ENCODE assay signal across 6 cellular contexts in the genomic region with DNA sequence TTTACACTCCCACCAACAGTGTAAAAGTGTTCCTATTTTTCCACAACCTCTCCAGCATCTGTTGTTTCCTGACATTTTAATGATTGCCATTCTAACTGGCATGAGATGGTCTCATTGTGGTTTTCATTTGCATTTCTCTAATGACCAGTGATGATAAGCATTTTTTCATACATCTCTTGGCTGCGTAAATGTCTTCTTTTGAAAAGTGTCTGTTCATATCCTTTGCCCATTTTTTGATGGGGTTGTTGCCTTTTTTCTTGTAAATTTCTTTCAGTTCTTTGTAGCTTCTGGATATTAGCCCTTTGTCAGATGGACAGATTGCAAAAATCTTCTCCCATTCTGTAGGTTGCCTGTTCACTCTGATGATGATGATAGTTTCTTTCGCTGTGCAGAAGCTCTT. TPM values are rescaled to one million over a fixed set of nuclear protein-coding genes. Genes with fewer than 3 reads are reported as not detected.
"Had no signal": no experiment of that assay in that cellular context is flagged by ENCODE, and none has a peak within 500 bp of the region (broad histone marks: within the 10 kb centered on the region; RNA-seq: fewer than 3 reads in every experiment).

No MANE protein-coding gene starts in this region.

RNA-seq across cellular contexts. Expression of a gene that starts 3.7 kb away (rescaled TPM):
- total RNA-seq: astrocyte, bronchial epithelial cell, chondrocyte, dermis blood vessel endothelial cell, foreskin keratinocyte had no signal
- polyA plus RNA-seq: foreskin keratinocyte had no signal

RNA-seq across cellular contexts. Expression of a gene that starts 59.9 kb away (rescaled TPM):
- total RNA-seq: astrocyte, bronchial epithelial cell, chondrocyte, dermis blood vessel endothelial cell, foreskin keratinocyte, WTC11 had no signal
- polyA plus RNA-seq: foreskin keratinocyte had no signal
